ENCODE assay signal across 22 cellular contexts in genomic region chr13:110028838-110029621, GRCh38.
A peak's percentile ranks its signal among the peaks of the same experiment; 100 is the strongest.
DNase-seq lines count a peak whose midpoint lies in the region; ATAC-seq and TF ChIP-seq lines count a peak whose summit lies in the region.
"Had no signal": no experiment of that assay in that cellular context is flagged by ENCODE, and none has a peak within 500 bp of the region (broad histone marks: within the 10 kb centered on the region; RNA-seq: fewer than 3 reads in every experiment).

No MANE protein-coding gene starts in this region.

- no peak overlapping the region for H3K4me3 Mint-ChIP-seq in H9
- H3K4me3 Mint-ChIP-seq: CD14-positive monocyte; CD4-positive, alpha-beta T cell; CD8-positive, alpha-beta memory T cell; HFFc6 had no signal

- DNase-seq in H9 (no peak), SK-N-DZ (ENCODE audit: low spot score) (peak; percentile 26), fibroblast of gingiva (ENCODE audit: low read depth) (peak; percentile 37), NCI-H1417 treated with DMSO at 0.1 percent for 48 hours (lab: John Stamatoyannopoulos, UW) (no peak), LoVo (ENCODE audit: low spot score) (no peak)
- no peak for DNase-seq in central memory CD4-positive, alpha-beta T cell
- DNase-seq: 8988T; ACHN; AML-193; BE2C; CD4-positive, alpha-beta T cell; CD8-positive, alpha-beta memory T cell; DMS 273 treated with DMSO at 0.1 percent for 48 hours; DMS79 treated with DMSO at 0.1 percent for 48 hours; GF-D8; GM23248; HFFc6 had no signal

- H3K36me3 Mint-ChIP-seq in H9 (ENCODE audit: insufficient read depth in 1 of 3, low read depth in 3 of 3), result no peaks in the 10 kb centered on the region
- H3K36me3 Mint-ChIP-seq: CD14-positive monocyte; CD8-positive, alpha-beta memory T cell had no signal

- peaks cover 4% of the 10 kb centered on the region for H3K27me3 Mint-ChIP-seq in H9 (ENCODE audit: low read depth)
- H3K27me3 Mint-ChIP-seq: CD8-positive, alpha-beta memory T cell had no signal

- WGBS in H9 (ENCODE audit: extremely low coverage, insufficient read length, low lambda C conversion rate), result no CpG with 5 or more reads among the region's 7 CpGs

- no peak for TF ChIP-seq CTCF in H9 (conservative IDR thresholded peaks at IDR 0.05)

- no peak overlapping the region for H2BK120ac ChIP-seq in H9 (ENCODE audit: low read depth, low read length, poor library complexity, severe bottlenecking)

- H4K20me1 ChIP-seq in H9 (ENCODE audit: control insufficient read depth, insufficient read depth, insufficient read length), result no peaks in the 10 kb centered on the region
- H4K20me1 ChIP-seq: BLaER1 treated with 17β-estradiol and CSF1 and Interleukin-3, amounts not matched to agents 10 nM and 100 nM had no signal

- no peak overlapping the region for H2AK5ac ChIP-seq in H9 (ENCODE audit: insufficient read length, low read length)

- ATAC-seq in GM21717 (IDR thresholded peaks at IDR 0.05; ENCODE audit: unreplicated experiment), result no peak
- ATAC-seq: A549 had no signal

- H3K27ac ChIP-seq in H9 (ENCODE audit: insufficient read length, low read depth, low read length), result no peak overlapping the region
- H3K27ac ChIP-seq: A549; BLaER1 treated with 17β-estradiol and CSF1 and Interleukin-3, amounts not matched to agents 10 nM and 100 nM; GM23248 had no signal

- no peaks in the 10 kb centered on the region for H3K23me2 ChIP-seq in H9 (ENCODE audit: insufficient read length, low read depth, low read length, poor library complexity, severe bottlenecking)

- no peak overlapping the region for H2BK5ac ChIP-seq in H9 (ENCODE audit: insufficient read length, low read length)

- no peak overlapping the region for H3K4ac ChIP-seq in H9 (ENCODE audit: low read depth, low read length)

- no peak overlapping the region for H4K8ac ChIP-seq in H9 (replicated peaks; ENCODE audit: insufficient read length, low read depth, low read length)

- H3K79me1 ChIP-seq in H9 (ENCODE audit: insufficient read depth, low read depth, low read length, poor library complexity, severe bottlenecking), result no peaks in the 10 kb centered on the region

- H2BK12ac ChIP-seq in H9 (ENCODE audit: insufficient read length, low read depth, low read length), result no peak overlapping the region

- H3K56ac ChIP-seq in H9 (ENCODE audit: insufficient read length, low read depth, low read length), result no peak overlapping the region

- H3K18ac ChIP-seq in H9 (ENCODE audit: insufficient read length, low read depth, low read length), result no peak overlapping the region

- H3K9me3 Mint-ChIP-seq in H9, result no peaks in the 10 kb centered on the region
- H3K9me3 Mint-ChIP-seq: CD4-positive, alpha-beta T cell; HFFc6 had no signal

- no peaks in the 10 kb centered on the region for H3K4me1 ChIP-seq in H9 (ENCODE audit: insufficient read depth, low read length)
- H3K4me1 ChIP-seq: A549, BE2C, HAP-1 had no signal

- no peak overlapping the region for H2BK15ac ChIP-seq in H9 (ENCODE audit: low read depth, low read length)

- no peak overlapping the region for H4K5ac ChIP-seq in H9 (ENCODE audit: insufficient read length, low read depth, low read length)

- no peak overlapping the region for H3T11ph ChIP-seq in H9 (ENCODE audit: low read length)

- H3K4me2 ChIP-seq in H9 (ENCODE audit: insufficient read depth, insufficient read length, low read length), result no peak overlapping the region
- H3K4me2 ChIP-seq: A549 had no signal

- peaks cover 12 to 13% of the 10 kb centered on the region in 2 experiments for H3K4me1 Mint-ChIP-seq in H9
- H3K4me1 Mint-ChIP-seq: CD14-positive monocyte; CD8-positive, alpha-beta memory T cell had no signal

- H2BK20ac ChIP-seq in H9 (ENCODE audit: low read depth, low read length, poor library complexity, severe bottlenecking), result peak overlapping the region; percentile 95

- H3K27me3 ChIP-seq in H9 (ENCODE audit: insufficient read depth, low read length), result no peaks in the 10 kb centered on the region
- H3K27me3 ChIP-seq: BE2C; BLaER1 treated with 17β-estradiol and CSF1 and Interleukin-3, amounts not matched to agents 10 nM and 100 nM had no signal

- no peaks in the 10 kb centered on the region for H3K79me2 ChIP-seq in H9 (ENCODE audit: insufficient read depth, low read length)

- H3K9me3 ChIP-seq in H9 (ENCODE audit: control insufficient read depth, low read depth, low read length), result no peaks in the 10 kb centered on the region
- H3K9me3 ChIP-seq: A549, BE2C, HAP-1 had no signal

- no peak overlapping the region for H4K91ac ChIP-seq in H9 (ENCODE audit: insufficient read length, low read depth, low read length)

- no peak overlapping the region for H2AFZ ChIP-seq in H9 (ENCODE audit: low read length)
- H2AFZ ChIP-seq: GM23248 had no signal

- H3K9ac ChIP-seq in H9 (ENCODE audit: extremely low read depth, insufficient read length, low read length), result no peak overlapping the region
- H3K9ac ChIP-seq: BLaER1 treated with 17β-estradiol and CSF1 and Interleukin-3, amounts not matched to agents 10 nM and 100 nM; GM23248 had no signal

- H3K14ac ChIP-seq in H9 (ENCODE audit: insufficient read depth, low read length), result no peak overlapping the region

- H3K27ac Mint-ChIP-seq in H9, result no peak overlapping the region
- H3K27ac Mint-ChIP-seq: CD14-positive monocyte; CD4-positive, alpha-beta T cell; CD8-positive, alpha-beta memory T cell; HFFc6 had no signal

- no peak overlapping the region for H3K23ac ChIP-seq in H9 (ENCODE audit: insufficient read length, low read depth, low read length)

Comparison
In these comparisons a context has a peak if more than half of its experiments do, and no peak if none do; other contexts are left out.
1. DNase-seq: peak in SK-N-DZ (single experiment) and fibroblast of gingiva (single experiment); none in H9 (single experiment), NCI-H1417 treated with DMSO at 0.1 percent for 48 hours (single experiment), central memory CD4-positive, alpha-beta T cell (single experiment) and LoVo (single experiment).